15 cellular contexts compared by ENCODE assay signal in genomic region chr20:52497731-52498130, GRCh38.
"Had no signal": no experiment of that assay in that cellular context is flagged by ENCODE, and none has a peak within 500 bp of the region (broad histone marks: within the 10 kb centered on the region; RNA-seq: fewer than 3 reads in every experiment).

No MANE protein-coding gene starts in this region.

- H3K27me3 ChIP-seq: cardiac muscle cell, gastrocnemius medialis, ovary had no signal

- ATAC-seq: gastrocnemius medialis; left lobe of liver; naive thymus-derived CD4-positive, alpha-beta T cell; stimulated activated effector memory CD8-positive, alpha-beta T cell treated with anti-CD3 and anti-CD28 coated beads, Interleukin-12 subunit alpha, Interleukin-12 subunit beta, amount 100 ng/mL, for 72 hours had no signal

- H3K36me3 Mint-ChIP-seq: stimulated activated effector memory CD8-positive, alpha-beta T cell treated with anti-CD3 and anti-CD28 coated beads, Interleukin-12 subunit alpha, Interleukin-12 subunit beta, amount 100 ng/mL, for 72 hours had no signal

- H3K9me3 Mint-ChIP-seq: activated CD4-positive, alpha-beta T cell treated with anti-CD3 and anti-CD28 coated beads, Interleukin-2, amount 10 ng/mL, durations not matched to agents 7 days and 5 days; stimulated activated effector memory CD8-positive, alpha-beta T cell treated with anti-CD3 and anti-CD28 coated beads, Interleukin-12 subunit alpha, Interleukin-12 subunit beta, amount 100 ng/mL, for 72 hours had no signal

- H3K4me1 ChIP-seq: gastrocnemius medialis had no signal

- DNase-seq: activated CD4-positive, alpha-beta T cell treated with anti-CD3 and anti-CD28 coated beads, Interleukin-2, amount 10 ng/mL, durations not matched to agents 7 days and 5 days; activated CD4-positive, CD25-positive, alpha-beta regulatory T cell; activated CD8-positive, alpha-beta memory T cell treated with anti-CD3 and anti-CD28 coated beads for 24 hours; activated naive CD4-positive, alpha-beta T cell; aorta; effector CD4-positive, alpha-beta T cell; gastrocnemius medialis; islet precursor cell; mammary epithelial cell; naive thymus-derived CD4-positive, alpha-beta T cell; ovary; SW 1271 had no signal

- H3K36me3 ChIP-seq: cardiac muscle cell, gastrocnemius medialis, ovary had no signal

- H3K4me3 Mint-ChIP-seq: activated CD4-positive, alpha-beta T cell treated with anti-CD3 and anti-CD28 coated beads, Interleukin-2, amount 10 ng/mL, durations not matched to agents 7 days and 5 days; naive thymus-derived CD4-positive, alpha-beta T cell; stimulated activated effector memory CD8-positive, alpha-beta T cell treated with anti-CD3 and anti-CD28 coated beads, Interleukin-12 subunit alpha, Interleukin-12 subunit beta, amount 100 ng/mL, for 72 hours had no signal

- H3K27ac Mint-ChIP-seq: activated CD4-positive, alpha-beta T cell treated with anti-CD3 and anti-CD28 coated beads, Interleukin-2, amount 10 ng/mL, durations not matched to agents 7 days and 5 days; naive thymus-derived CD4-positive, alpha-beta T cell had no signal

- H3K4me3 ChIP-seq: cardiac muscle cell, gastrocnemius medialis, ovary had no signal

- H3K27ac ChIP-seq: cardiac muscle cell, gastrocnemius medialis, ovary had no signal

- H3K9me3 ChIP-seq: gastrocnemius medialis, ovary had no signal
